Comparison of ENCODE assay signal across 10 cellular contexts in genomic region chr14:94388027-94388895, GRCh38. TPM values are rescaled to one million over a fixed set of nuclear protein-coding genes. Genes with fewer than 3 reads are reported as not detected.
DNase-seq lines count a peak whose midpoint lies in the region; ATAC-seq, FAIRE-seq and TF ChIP-seq lines count a peak whose summit lies in the region.
"Had no signal": no experiment of that assay in that cellular context is flagged by ENCODE, and none has a peak within 500 bp of the region (broad histone marks: within the 10 kb centered on the region; RNA-seq: fewer than 3 reads in every experiment).

Gene SERPINA1 (minus strand): TSS chr14:94388602. CDS start chr14:94383237, 5,365 bp downstream.

- TF ChIP-seq POLR2A in H1 (IDR thresholded peaks at IDR 0.05; ENCODE audit: control extremely low read depth in 1 of 2, low read depth in 2 of 2, low read length in 2 of 2), result no peak

- intact Hi-C loops in Calu3 (cut with micrococcal nuclease; ENCODE audit: unreplicated experiment), result no loop called here
- intact Hi-C loops in PC-3 (cut with micrococcal nuclease), result no loop called here

- DNase-seq in Calu3, result peak; percentile 79
- DNase-seq in PC-3, result peak; percentile 65
- DNase-seq in H1 (ENCODE audit: low read depth in 1 of 2, low spot score in 2 of 2), result no peak
- no peak for DNase-seq in omental fat pad (ENCODE audit: low spot score)
- DNase-seq in osteoblast (ENCODE audit: insufficient read length, low spot score, missing footprints), result no peak
- no peak for DNase-seq in activated CD8-positive, alpha-beta memory T cell treated with anti-CD3 and anti-CD28 coated beads, Interleukin-2, amount 50 U/mL, for 48 hours

- H3K4me2 ChIP-seq in PC-3 (ENCODE audit: low read length) (peak within 1 kb of the TSS; percentile 59; the same call in 1 of the 2 replicates), H1 (ENCODE audit: insufficient read depth in 1 of 2, low read depth in 2 of 2, low read length in 2 of 2) (no peak within 1 kb of the TSS), osteoblast (ENCODE audit: insufficient read depth, low read length) (no peak within 1 kb of the TSS)
- H3K4me2 ChIP-seq: BLaER1 had no signal

- peaks cover 56% of the 10 kb centered on the region for H3K4me1 Mint-ChIP-seq in Calu3 (ENCODE audit: low read depth, unreplicated experiment)

- H2BK20ac ChIP-seq in H1 (ENCODE audit: low read length), result no peak within 1 kb of the TSS

- H2AFZ ChIP-seq in PC-3 (ENCODE audit: low read length) (no peak within 1 kb of the TSS), H1 (ENCODE audit: low read length) (0 out of 2 replicates have a peak within 1 kb of the TSS, but pooled peaks have one; percentile 29), osteoblast (ENCODE audit: low read length) (no peak within 1 kb of the TSS)

- peak within 1 kb of the TSS; percentile 38 for H4K91ac ChIP-seq in H1 (replicated peaks; ENCODE audit: insufficient read length, low read length)

- H3K79me2 ChIP-seq in PC-3 (ENCODE audit: low read length) (no peaks in the 10 kb centered on the region), H1 (ENCODE audit: control insufficient read depth in 1 of 2, insufficient read depth in 2 of 2, low read length in 2 of 2) (no peaks in the 10 kb centered on the region), osteoblast (ENCODE audit: insufficient read depth, low read length) (no peaks in the 10 kb centered on the region)

- no peak within 1 kb of the TSS for H2BK12ac ChIP-seq in H1 (ENCODE audit: low read depth, low read length)

- H3K27me3 Mint-ChIP-seq in Calu3 (ENCODE audit: unreplicated experiment), result no peaks in the 10 kb centered on the region

- H3K9me3 ChIP-seq in PC-3 (ENCODE audit: low read length) (no peaks in the 10 kb centered on the region), H1 (ENCODE audit: insufficient read depth in 2 of 2, low read depth in 1 of 2, low read length in 1 of 2) (no peaks in the 10 kb centered on the region), osteoblast (ENCODE audit: low read depth, low read length) (no peaks in the 10 kb centered on the region)
- H3K9me3 ChIP-seq: BLaER1 had no signal

- peak within 1 kb of the TSS; percentile 17; the same call in 1 of the 2 replicates for H2BK5ac ChIP-seq in H1 (ENCODE audit: low read depth, low read length)

- H4K20me1 ChIP-seq in PC-3 (ENCODE audit: low read length), result no peaks in the 10 kb centered on the region
- H4K20me1 ChIP-seq in H1 (replicated peaks in 1 of 2; ENCODE audit: control insufficient read depth in 1 of 2, insufficient read depth in 2 of 2, low read length in 2 of 2), result no peaks in the 10 kb centered on the region
- no peaks in the 10 kb centered on the region for H4K20me1 ChIP-seq in osteoblast (ENCODE audit: insufficient read depth, low read length)
- H4K20me1 ChIP-seq: BLaER1 had no signal

- H2BK15ac ChIP-seq in H1 (ENCODE audit: low read length), result peak within 1 kb of the TSS; percentile 40; the same call in 1 of the 2 replicates

- H3K27me3 ChIP-seq in PC-3 (ENCODE audit: low read length), result no peaks in the 10 kb centered on the region
- no peaks in the 10 kb centered on the region; a peak in 1 of 7 replicates for H3K27me3 ChIP-seq in H1 (replicated peaks in 1 of 4; ENCODE audit: control insufficient read depth in 3 of 4, extremely low read depth in 1 of 4, insufficient read depth in 3 of 4, low read length in 3 of 4)
- no peaks in the 10 kb centered on the region for H3K27me3 ChIP-seq in osteoblast (ENCODE audit: insufficient read depth, low read length)
- H3K27me3 ChIP-seq: BLaER1 had no signal

- 0 out of 2 replicates have a peak within 1 kb of the TSS, but pooled peaks have one; percentile 1 for H4K8ac ChIP-seq in H1 (ENCODE audit: extremely low read depth, insufficient read depth, low read length)

- H2AK5ac ChIP-seq in H1 (ENCODE audit: low read depth, low read length), result no peak within 1 kb of the TSS

- H3K79me1 ChIP-seq in H1 (ENCODE audit: low read depth, low read length), result no peaks in the 10 kb centered on the region

- peak within 1 kb of the TSS; percentile 58 for H3K27ac Mint-ChIP-seq in Calu3 (ENCODE audit: unreplicated experiment)

- H3K4me3 Mint-ChIP-seq in Calu3 (ENCODE audit: low read depth, unreplicated experiment), result peak within 1 kb of the TSS; percentile 64

- H3K9me3 Mint-ChIP-seq in Calu3 (ENCODE audit: low read depth, unreplicated experiment), result no peaks in the 10 kb centered on the region

- FAIRE-seq in H1 (lab: Jason Lieb, UNC), result no peak
- FAIRE-seq: GM19239 had no signal

- no peak within 1 kb of the TSS for H3K4me3 ChIP-seq in PC-3 (ENCODE audit: low read length)
- no peak within 1 kb of the TSS for H3K4me3 ChIP-seq in H1 (ENCODE audit: extremely low read depth in 1 of 4, insufficient read depth in 2 of 4, low read depth in 3 of 4, low read length in 4 of 4)
- H3K4me3 ChIP-seq in osteoblast (ENCODE audit: insufficient read depth, low read length), result no peak within 1 kb of the TSS
- H3K4me3 ChIP-seq: BLaER1 had no signal

- ATAC-seq in PC-3, result peak; percentile 81
- ATAC-seq in omental fat pad (ENCODE audit: low FRiP score), result no peak
- no peak for ATAC-seq in HG02763 (IDR thresholded peaks at IDR 0.05; ENCODE audit: unreplicated experiment)
- no peak for ATAC-seq in GM18907 (IDR thresholded peaks at IDR 0.05; ENCODE audit: unreplicated experiment)

- H3K56ac ChIP-seq in H1 (replicated peaks; ENCODE audit: insufficient read length, low read depth, low read length), result no peak within 1 kb of the TSS

- no peaks in the 10 kb centered on the region for H3K36me3 ChIP-seq in PC-3 (ENCODE audit: low read depth, low read length)
- no peaks in the 10 kb centered on the region for H3K36me3 ChIP-seq in H1 (ENCODE audit: control insufficient read depth in 2 of 4, insufficient read depth in 4 of 4, low read length in 3 of 4)
- no peaks in the 10 kb centered on the region for H3K36me3 ChIP-seq in osteoblast (ENCODE audit: insufficient read depth, low read length)
- H3K36me3 ChIP-seq: BLaER1 had no signal

- H3K27ac ChIP-seq in PC-3 (ENCODE audit: low read length) (peak within 1 kb of the TSS; percentile 34; the same call in 1 of the 2 replicates), H1 (ENCODE audit: low read depth, low read length) (no peak within 1 kb of the TSS), osteoblast (ENCODE audit: low read depth, low read length) (no peak within 1 kb of the TSS)
- H3K27ac ChIP-seq: BLaER1 had no signal

- H3K23ac ChIP-seq in H1 (ENCODE audit: insufficient read length), result no peak within 1 kb of the TSS

- no peak within 1 kb of the TSS for H3K4ac ChIP-seq in H1 (replicated peaks; ENCODE audit: insufficient read length, low read depth, low read length)

- POLR2A ChIA-PET in PC-3 (lab: Charles Lee; ENCODE audit: unreplicated experiment), result no interaction called here
- POLR2A ChIA-PET in H1 (lab: Charles Lee; ENCODE audit: partially characterized antibody), result no interaction called here

- peaks cover 7% of the 10 kb centered on the region for H3K36me3 Mint-ChIP-seq in Calu3 (ENCODE audit: insufficient read depth, unreplicated experiment)

- whole genome bisulfite sequencing in H1 (ENCODE audit: extremely low coverage in 1 of 2, insufficient coverage in 1 of 2, insufficient read length in 1 of 2, insufficient replicate concordance in 2 of 2, low coverage in 1 of 2, low lambda C conversion rate in 2 of 2, missing lambda C conversion rate in 1 of 2), 2 experiments, result 81% methylated on average over 21 of the region's 21 CpGs; no CpG with 5 or more reads in 1 of the 2 experiments

- no peaks in the 10 kb centered on the region for H3K23me2 ChIP-seq in H1 (ENCODE audit: low read depth, low read length)

- no peak within 1 kb of the TSS for H2BK120ac ChIP-seq in H1 (replicated peaks; ENCODE audit: low read depth, low read length)

- no peak for TF ChIP-seq EP300 in H1 (IDR thresholded peaks at IDR 0.05; ENCODE audit: borderline replicate concordance in 1 of 2, low read depth in 2 of 2, low read length in 2 of 2)

- TF ChIP-seq RAD21 in H1 (IDR thresholded peaks at IDR 0.05 in 1 of 2, conservative IDR thresholded peaks at IDR 0.05 in 1 of 2; ENCODE audit: low read depth in 2 of 2, low read length in 2 of 2), result no peak

- H3K9me2 ChIP-seq in PC-3 (replicated peaks; ENCODE audit: low read length), result no peaks in the 10 kb centered on the region

- H3K18ac ChIP-seq in H1 (ENCODE audit: extremely low read depth, low read length), result no peak within 1 kb of the TSS

- TF ChIP-seq CTCF in Calu3 (IDR thresholded peaks at IDR 0.05; ENCODE audit: unreplicated experiment) (no peak), PC-3 (conservative IDR thresholded peaks at IDR 0.05; ENCODE audit: low read depth, low read length) (no peak), H1 (IDR thresholded peaks at IDR 0.05; ENCODE audit: control extremely low read depth in 1 of 3, insufficient read depth in 1 of 3, low read depth in 1 of 3, low read length in 3 of 3) (no peak), omental fat pad (IDR thresholded peaks at IDR 0.05) (no peak), osteoblast (IDR thresholded peaks at IDR 0.05; ENCODE audit: extremely low read depth, low read depth, low read length) (no peak)

- CTCF ChIA-PET in Calu3 (lab: Charles Lee) (interaction anchor here (0.6 to 1.1 kb wide), 5 partner anchors 25 to 367 kb away, joined by 3 read pairs; no protein-coding TSS in a partner anchor), PC-3 (lab: Charles Lee) (no interaction called here), H1 (lab: Charles Lee; ENCODE audit: partially characterized antibody) (interaction anchor here (0.7 to 5.6 kb wide), 8 partner anchors 10 to 352 kb away, joined by 3 to 37 read pairs (median 3); no protein-coding TSS in a partner anchor)

- no peak within 1 kb of the TSS for H3K9ac ChIP-seq in PC-3 (ENCODE audit: low read length)
- H3K9ac ChIP-seq in H1 (replicated peaks in 1 of 4; ENCODE audit: extremely low read depth in 1 of 4, low read depth in 3 of 4, low read length in 3 of 4), result no peak within 1 kb of the TSS
- H3K9ac ChIP-seq: BLaER1 had no signal

- H3K14ac ChIP-seq in H1 (ENCODE audit: insufficient read length), result no peak within 1 kb of the TSS

- BruUV-seq in Calu3 (replicated peaks; lab: Mats Ljungman, UMichigan) (TSS peak; percentile 45), PC-3 (replicated peaks; lab: Mats Ljungman, UMichigan) (no TSS peak)

- H3K4me1 ChIP-seq in PC-3 (ENCODE audit: insufficient read depth, low read length), result peaks cover 10% of the 10 kb centered on the region
- peaks cover 3 to 17% (median 9%) of the 10 kb centered on the region in 4 experiments; a peak in 6 of 7 replicates for H3K4me1 ChIP-seq in H1 (replicated peaks in 1 of 4; ENCODE audit: control insufficient read depth in 3 of 4, insufficient read depth in 4 of 4, low read length in 3 of 4)
- H3K4me1 ChIP-seq in osteoblast (ENCODE audit: insufficient read depth, low read length), result peaks cover 20% of the 10 kb centered on the region

- H3F3A ChIP-seq in PC-3 (ENCODE audit: low read length, unreplicated experiment), result no peaks in the 10 kb centered on the region

- H4K5ac ChIP-seq in H1 (ENCODE audit: insufficient read length, low read depth, low read length), result no peak within 1 kb of the TSS

RNA-seq across cellular contexts. Expression of gene SERPINA1, which starts in this region (rescaled TPM):
- total RNA-seq in Calu3 (2022) (167 and 235 TPM in 2 replicates), PC-3 (2014; rRNA removed) (5.4 and 10.5 TPM in 2 replicates), omental fat pad (10 to 100 TPM in 3 of 4 donors, 1 to 10 TPM in 1; 2.8 to 92.4 (median 13.2) TPM), osteoblast (0.29 and 1.4 TPM in 2 replicates)
- total RNA-seq in H1 (2021; fragmentation: NEBNext Ultra II Directional; extraction: Animal tissue kit (Norgen Biotek cat#: 25700)), result not detected in 2 replicates
- polyA plus RNA-seq in H1 (2011; rRNA removed), result 0.06 and 0.08 TPM in 2 replicates
- polyA plus RNA-seq in H1 (2011; cell fraction: cytosol; rRNA removed), result 0.70 TPM
- not detected for polyA plus RNA-seq in H1 (2011; cell fraction: nucleus; rRNA removed)
- polyA plus RNA-seq in H1 (2012, experiment 1 of 2), result 0.15 to 0.18 TPM (median 0.16 TPM) in 3 of 4 replicates, not detected in the other
- polyA plus RNA-seq in H1 (2012, experiment 2 of 2), result 0.22 TPM
- polyA plus RNA-seq in H1 (2013, experiment 1 of 2), result 0.08 TPM
- 0.11 TPM for polyA plus RNA-seq in H1 (2013, experiment 2 of 2)
- 0.95 TPM in 1 of 2 replicates, not detected in the other for polyA minus RNA-seq in H1 (2011; rRNA and poly(A)+ RNA removed)
- not detected for polyA minus RNA-seq in H1 (2011; cell fraction: cytosol; rRNA and poly(A)+ RNA removed)
- not detected for polyA minus RNA-seq in H1 (2011; cell fraction: nucleus; rRNA and poly(A)+ RNA removed)

Comparison
In these comparisons a context has a peak if more than half of its experiments do, and no peak if none do; other contexts are left out.
1. DNase-seq: peak in Calu3 (single experiment) and PC-3 (single experiment); none in H1 (0 of 2), omental fat pad (single experiment), osteoblast (single experiment) and activated CD8-positive, alpha-beta memory T cell treated with anti-CD3 and anti-CD28 coated beads, Interleukin-2, amount 50 U/mL, for 48 hours (single experiment).